28 cellular contexts compared by ENCODE assay signal in the genomic region with DNA sequence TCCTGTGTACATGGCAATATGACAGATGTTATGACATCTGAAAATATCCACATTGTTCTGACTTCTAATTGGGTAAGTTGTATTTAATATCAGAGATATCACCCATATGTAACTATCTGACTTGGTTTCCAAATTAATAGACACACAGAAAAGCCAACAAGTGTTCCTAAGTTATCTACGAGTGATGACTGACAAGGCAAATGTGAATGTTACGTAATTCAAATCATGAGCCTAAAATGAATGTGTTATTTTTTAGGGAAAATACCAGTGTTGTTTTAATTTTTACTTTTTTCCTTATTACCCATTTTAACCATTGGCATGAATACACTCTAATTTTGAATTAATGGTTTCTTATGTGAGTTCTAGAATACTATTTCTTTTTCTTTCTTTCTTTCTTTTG.
"Had no signal": no experiment of that assay in that cellular context is flagged by ENCODE, and none has a peak within 500 bp of the region (broad histone marks: within the 10 kb centered on the region; RNA-seq: fewer than 3 reads in every experiment).

No MANE protein-coding gene starts in this region.

- H3K27ac ChIP-seq: colonic mucosa, coronary artery, dorsolateral prefrontal cortex, epithelial cell of prostate, esophagus muscularis mucosa, esophagus squamous epithelium, foreskin keratinocyte, gastrocnemius medialis, gastroesophageal sphincter, heart left ventricle, heart right ventricle had no signal

- DNase-seq: colonic mucosa; cortex of kidney; dermis blood vessel endothelial cell; dorsolateral prefrontal cortex; effector CD4-positive, alpha-beta T cell; effector CD8-positive, alpha-beta T cell; effector memory CD4-positive, alpha-beta T cell; effector memory CD8-positive, alpha-beta T cell; endodermal cell; erythroblast; esophagus squamous epithelium; foreskin fibroblast; foreskin keratinocyte; foreskin melanocyte; gastrocnemius medialis; glutamatergic neuron; head of caudate nucleus; heart left ventricle; heart right ventricle had no signal

- H3K36me3 ChIP-seq: colonic mucosa had no signal

- FAIRE-seq: colon, endometrium, endothelial cell of umbilical vein, frontal cortex had no signal

- H3K9me3 ChIP-seq: colonic mucosa, esophagus muscularis mucosa, esophagus squamous epithelium, gastrocnemius medialis, gastroesophageal sphincter, heart left ventricle, heart right ventricle had no signal

- ATAC-seq: effector memory CD8-positive, alpha-beta T cell; esophagus mucosa; foreskin keratinocyte; gastrocnemius medialis; gastroesophageal sphincter; heart left ventricle; heart right ventricle had no signal

- H3K4me1 ChIP-seq: colonic mucosa, esophagus muscularis mucosa, esophagus squamous epithelium, foreskin keratinocyte, gastrocnemius medialis, gastroesophageal sphincter, heart left ventricle, heart right ventricle had no signal

- H3K27me3 ChIP-seq: colonic mucosa, dorsolateral prefrontal cortex, esophagus muscularis mucosa, esophagus squamous epithelium, foreskin keratinocyte, gastrocnemius medialis, gastroesophageal sphincter, heart left ventricle, heart right ventricle had no signal

- H3K4me3 ChIP-seq: colonic mucosa, coronary artery, dorsolateral prefrontal cortex, esophagus muscularis mucosa, esophagus squamous epithelium, gastrocnemius medialis, gastroesophageal sphincter, heart left ventricle, heart right ventricle had no signal
